In the genomic region with DNA sequence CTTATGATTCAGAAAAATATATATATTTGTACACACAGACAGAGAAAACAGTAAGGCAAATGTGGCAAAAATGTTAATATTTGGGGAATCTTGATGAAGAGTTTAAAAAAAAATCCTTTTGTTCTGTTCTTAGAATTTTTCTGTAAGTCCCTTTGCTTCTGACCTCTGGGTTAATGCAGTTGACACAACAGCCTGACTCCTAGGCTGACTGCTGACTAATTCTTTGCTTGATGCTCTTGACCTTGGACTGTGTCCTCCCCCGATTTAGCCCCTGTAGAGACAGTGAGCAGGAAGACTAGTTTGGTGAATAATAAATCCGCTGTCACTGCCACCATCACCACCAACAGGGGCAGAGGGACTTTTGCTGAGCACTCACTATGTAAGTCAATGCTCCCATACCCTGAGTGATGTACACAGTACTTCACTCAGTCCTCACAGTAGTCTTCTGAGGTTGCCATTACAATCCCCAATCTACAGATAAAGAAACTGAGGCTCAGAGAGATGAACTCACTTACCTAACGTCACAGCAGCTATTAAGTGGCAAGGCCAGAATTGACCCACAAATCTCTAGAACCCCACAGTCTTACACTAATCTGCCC, we compare ENCODE assay signal across 10 cellular contexts.
DNase-seq lines count a peak whose midpoint lies in the region; ATAC-seq and TF ChIP-seq lines count a peak whose summit lies in the region.
"Had no signal": no experiment of that assay in that cellular context is flagged by ENCODE, and none has a peak within 500 bp of the region (broad histone marks: within the 10 kb centered on the region; RNA-seq: fewer than 3 reads in every experiment).

No MANE protein-coding gene starts in this region.

- H3K4me3 ChIP-seq in ACC112 (ENCODE audit: low read depth, low read length) = no peak overlapping the region
- no peak overlapping the region for H3K4me3 ChIP-seq in OCI-LY3 (ENCODE audit: low read length)
- H3K4me3 ChIP-seq in lower lobe of right lung = no peak overlapping the region

- H3K27ac ChIP-seq in ACC112 (ENCODE audit: low read depth, low read length) (peak overlapping the region; percentile 50; the same call in 1 of the 2 replicates), OCI-LY3 (ENCODE audit: low read length) (no peak overlapping the region), lower lobe of right lung (peak overlapping the region; percentile 85)

- H4K20me1 ChIP-seq in OCI-LY3 (ENCODE audit: insufficient read depth, low read length) = no peaks in the 10 kb centered on the region

- H3K36me3 Mint-ChIP-seq in T-cell = no peaks in the 10 kb centered on the region

- H3K9me3 ChIP-seq in OCI-LY3 (ENCODE audit: insufficient read depth, low read length) (no peaks in the 10 kb centered on the region), lower lobe of right lung (no peaks in the 10 kb centered on the region)

- DNase-seq in GM20000 (ENCODE audit: low spot score) (peak; percentile 32), lower lobe of right lung (no peak), kidney glomerular epithelial cell (lab: John Stamatoyannopoulos, UW) (no peak), T-cell (no peak)
- DNase-seq in activated CD4-positive, alpha-beta T cell treated with anti-CD3 and anti-CD28 coated beads, Interleukin-2, amount 50 U/mL, for 48 hours = no peak
- DNase-seq: activated CD8-positive, alpha-beta memory T cell treated with anti-CD3 and anti-CD28 coated beads, Interleukin-2, amount 50 U/mL, for 4 hours had no signal

- no peak for ATAC-seq in lower lobe of right lung
- no peak for ATAC-seq in T-cell (replicated peaks in 1 of 4)
- ATAC-seq in GM18867 (IDR thresholded peaks at IDR 0.05; ENCODE audit: unreplicated experiment) = no peak

- no peaks in the 10 kb centered on the region for H3K36me3 ChIP-seq in ACC112 (ENCODE audit: insufficient read depth, low read length)
- no peaks in the 10 kb centered on the region for H3K36me3 ChIP-seq in OCI-LY3 (replicated peaks; ENCODE audit: low read depth, low read length)
- H3K36me3 ChIP-seq in lower lobe of right lung = no peaks in the 10 kb centered on the region

- CTCF ChIA-PET in T-cell (lab: Charles Lee) = interaction anchor here in 1 of 2 donors (0.7 to 2.2 kb wide), 3 partner anchors 11 to 391 kb away, joined by 3 to 14 read pairs (median 9); a partner anchor contains a TSS

- H3K4me3 Mint-ChIP-seq in T-cell = no peak overlapping the region

- peak overlapping the region; percentile 94; the same call in 1 of the 2 replicates for H3K4me2 ChIP-seq in OCI-LY3 (ENCODE audit: low read length)

- no peaks in the 10 kb centered on the region for H3K9me3 Mint-ChIP-seq in T-cell

- H3K4me1 ChIP-seq in ACC112 (ENCODE audit: control insufficient read depth, insufficient read depth, low read length, unreplicated experiment) (peaks cover 17% of the 10 kb centered on the region), OCI-LY3 (ENCODE audit: low read length) (peaks cover 24% of the 10 kb centered on the region), lower lobe of right lung (peaks cover 33% of the 10 kb centered on the region)

- H2AFZ ChIP-seq in ACC112 (ENCODE audit: low read length, unreplicated experiment) (peak overlapping the region; percentile 71), OCI-LY3 (ENCODE audit: low read depth, low read length) (no peak overlapping the region)

- no peak for TF ChIP-seq CTCF in GM20000 (IDR thresholded peaks at IDR 0.05; ENCODE audit: extremely low read depth, missing control alignments)
- TF ChIP-seq CTCF in OCI-LY3 (IDR thresholded peaks at IDR 0.05; ENCODE audit: low read depth, low read length) = no peak
- no peak for TF ChIP-seq CTCF in lower lobe of right lung (IDR thresholded peaks at IDR 0.05)

- peaks cover 24 to 30% of the 10 kb centered on the region in 2 donors for H3K27me3 Mint-ChIP-seq in T-cell

- POLR2A ChIA-PET in T-cell (lab: Charles Lee) = no interaction called here

- no peak overlapping the region for H3K9ac ChIP-seq in OCI-LY3 (ENCODE audit: low read length)

- H3K27me3 ChIP-seq in ACC112 (ENCODE audit: insufficient read depth, low read length) (no peaks in the 10 kb centered on the region), OCI-LY3 (ENCODE audit: low read depth, low read length) (peaks cover 45% of the 10 kb centered on the region), lower lobe of right lung (ENCODE audit: low read depth) (no peaks in the 10 kb centered on the region)

- peaks cover 10 to 11% (median 11%) of the 10 kb centered on the region in 3 donors for H3K4me1 Mint-ChIP-seq in T-cell

- H3K27ac Mint-ChIP-seq in T-cell = no peak overlapping the region
- H3K27ac Mint-ChIP-seq: B cell had no signal

- H3K79me2 ChIP-seq in ACC112 (ENCODE audit: control insufficient read depth, insufficient read depth, low read length, unreplicated experiment) (no peaks in the 10 kb centered on the region), OCI-LY3 (ENCODE audit: low read length) (no peaks in the 10 kb centered on the region)

- intact Hi-C loops in lower lobe of right lung (cut with DNase I) = loop anchor here (10.0 kb wide), 1 partner anchor 242 kb away; no protein-coding TSS in a partner anchor
